ENCODE assay signal across 14 cellular contexts in the genomic region with DNA sequence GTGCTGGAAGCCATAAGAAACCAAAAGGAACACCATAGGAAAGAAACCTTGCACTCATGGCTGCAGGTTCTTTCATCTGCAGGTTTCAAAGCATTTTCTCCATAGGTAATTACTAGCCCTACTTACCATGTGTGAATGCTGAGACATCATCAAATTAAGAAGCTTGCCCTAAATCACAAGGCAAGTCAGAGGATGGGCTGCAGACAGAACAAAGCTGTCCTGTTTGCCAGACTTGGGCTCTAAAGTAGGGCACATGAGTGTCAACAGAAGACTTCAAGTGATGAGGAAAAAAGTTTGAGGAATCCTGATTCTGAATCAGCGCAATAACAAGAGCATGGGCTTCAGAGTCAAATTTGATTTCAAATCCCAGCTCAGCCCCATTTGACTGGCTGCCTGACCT. TPM values are rescaled to one million over a fixed set of nuclear protein-coding genes. Genes with fewer than 3 reads are reported as not detected.
DNase-seq lines count a peak whose midpoint lies in the region; ATAC-seq lines count a peak whose summit lies in the region.
"Had no signal": no experiment of that assay in that cellular context is flagged by ENCODE, and none has a peak within 500 bp of the region (broad histone marks: within the 10 kb centered on the region; RNA-seq: fewer than 3 reads in every experiment).

No MANE protein-coding gene starts in this region.

- intact Hi-C loops in cardiac septum (cut with DNase I), result no loop called here

- in situ Hi-C loops in SK-MEL-5 (cut with HindIII; ENCODE audit: low pct_unique_long_range_greater_than_20kb, low sequenced_read_pairs), result no loop called here

- DNase-seq in SK-MEL-5 (ENCODE audit: low read depth, low spot score) (peak; percentile 88), dedifferentiated amniotic fluid mesenchymal stem cell (ENCODE audit: extremely low spot score) (peak; percentile 4), medulla oblongata (ENCODE audit: extremely low spot score) (peak; percentile 52), superior temporal gyrus (ENCODE audit: extremely low spot score) (peak; percentile 48), cardiac septum (ENCODE audit: low spot score) (no peak), activated gamma-delta T cell (lab: John Stamatoyannopoulos, UW) (no peak)
- DNase-seq: ACHN; BE2C; CD4-positive, alpha-beta memory T cell; DMS79; GOT3 had no signal

- ATAC-seq in GM21576 (IDR thresholded peaks at IDR 0.05; ENCODE audit: unreplicated experiment), result no peak
- no peak for ATAC-seq in HG03039 (IDR thresholded peaks at IDR 0.05; ENCODE audit: unreplicated experiment)
- ATAC-seq: GM12878 had no signal

RNA-seq across cellular contexts. Expression of gene EPS15, which starts 5.8 kb away (rescaled TPM):
- 44.2 and 46.4 TPM in 2 replicates for total RNA-seq in SK-MEL-5 (2014; rRNA removed; shearing (Covaris generic))
- polyA plus RNA-seq in SK-MEL-5 (2015; cell fraction: cytosol; rRNA removed), result 40.5 and 52.2 TPM in 2 replicates
- polyA plus RNA-seq in SK-MEL-5 (2015; cell fraction: nucleus; rRNA removed), result 41.5 and 50.7 TPM in 2 replicates
- 46.6 TPM for total RNA-seq in cardiac septum

Comparison
In these comparisons a context has a peak if more than half of its experiments do, and no peak if none do; other contexts are left out.
1. DNase-seq: peak in SK-MEL-5 (single experiment), dedifferentiated amniotic fluid mesenchymal stem cell (single experiment), medulla oblongata (single experiment) and superior temporal gyrus (single experiment); none in cardiac septum (single experiment) and activated gamma-delta T cell (single experiment).